In genomic region chr5:34926318-34926888, GRCh38 we compare ENCODE assay signal across 18 cellular contexts. TPM values are rescaled to one million over a fixed set of nuclear protein-coding genes. Genes with fewer than 3 reads are reported as not detected.
DNase-seq lines count a peak whose midpoint lies in the region; ATAC-seq and TF ChIP-seq lines count a peak whose summit lies in the region.
"Had no signal": no experiment of that assay in that cellular context is flagged by ENCODE, and none has a peak within 500 bp of the region (broad histone marks: within the 10 kb centered on the region; RNA-seq: fewer than 3 reads in every experiment).

No MANE protein-coding gene starts in this region.

- peaks cover 71% of the 10 kb centered on the region for H3K36me3 ChIP-seq in OCI-LY7 (ENCODE audit: insufficient read depth, low read length)
- peaks cover 0 to 53% of the 10 kb centered on the region in 2 donors for H3K36me3 ChIP-seq in vagina

- H3K27ac Mint-ChIP-seq in activated naive CD4-positive, alpha-beta T cell treated with anti-CD3 and anti-CD28 coated beads for 36 hours: peak overlapping the region; percentile 65
- H3K27ac Mint-ChIP-seq in activated naive CD4-positive, alpha-beta T cell treated with anti-CD3 and anti-CD28 coated beads, Interleukin-2, amount 10 ng/mL, durations not matched to agents 7 days and 5 days: no peak overlapping the region
- peak overlapping the region; percentile 58 for H3K27ac Mint-ChIP-seq in activated naive CD8-positive, alpha-beta T cell
- H3K27ac Mint-ChIP-seq in stimulated activated naive CD8-positive, alpha-beta T cell treated with anti-CD3 and anti-CD28 coated beads, Interleukin-15, amount 100 ng/mL, for 72 hours: peak overlapping the region; percentile 73 to 74

- TF ChIP-seq POLR2A in vagina (IDR thresholded peaks at IDR 0.05): no peak

- H4K20me1 ChIP-seq in OCI-LY7 (ENCODE audit: insufficient read depth, low read length): peaks cover 35% of the 10 kb centered on the region

- H3K4me1 ChIP-seq in OCI-LY7 (ENCODE audit: insufficient read depth, low read length, poor library complexity, severe bottlenecking): peaks cover 38% of the 10 kb centered on the region
- peaks cover 23% of the 10 kb centered on the region for H3K4me1 ChIP-seq in vagina

- no peaks in the 10 kb centered on the region for H3K9me2 ChIP-seq in OCI-LY7 (ENCODE audit: insufficient read depth, low read length)
- H3K9me2 ChIP-seq: SK-N-SH had no signal

- peak overlapping the region; percentile 29 for H3K27ac ChIP-seq in OCI-LY7 (ENCODE audit: low read depth, low read length, poor library complexity, severe bottlenecking)
- H3K27ac ChIP-seq in vagina: no peak overlapping the region

- intact Hi-C loops in activated naive CD4-positive, alpha-beta T cell treated with anti-CD3 and anti-CD28 coated beads for 36 hours (cut with micrococcal nuclease): loop anchor here (5.0 to 10.0 kb wide), 8 partner anchors 691 to 1484 kb away; partner anchors contain the start of genes AMACR, IL7R, LMBRD2 and NADK2
- intact Hi-C loops in OCI-LY7 (cut with micrococcal nuclease; ENCODE audit: unreplicated experiment): loop anchor here (5.0 kb wide), 1 partner anchor 1316 kb away; the partner anchor contains the start of gene NADK2
- intact Hi-C loops in vagina (cut with DNase I): no loop called here

- no TSS peak for BruUV-seq in OCI-LY7 (replicated peaks; lab: Mats Ljungman, UMichigan)

- peaks cover 32% of the 10 kb centered on the region for H3K36me3 Mint-ChIP-seq in activated naive CD4-positive, alpha-beta T cell treated with anti-CD3 and anti-CD28 coated beads for 36 hours (ENCODE audit: low read depth)
- peaks cover 27% of the 10 kb centered on the region for H3K36me3 Mint-ChIP-seq in activated naive CD4-positive, alpha-beta T cell treated with anti-CD3 and anti-CD28 coated beads, Interleukin-2, amount 10 ng/mL, durations not matched to agents 7 days and 5 days
- peaks cover 13% of the 10 kb centered on the region for H3K36me3 Mint-ChIP-seq in activated naive CD8-positive, alpha-beta T cell

- H3K4me2 ChIP-seq in OCI-LY7 (ENCODE audit: low read length): 0 out of 2 replicates have a peak overlapping the region, but pooled peaks have one; percentile 2
- H3K4me2 ChIP-seq: SK-N-SH had no signal

- no peak for DNase-seq in activated naive CD4-positive, alpha-beta T cell treated with anti-CD3 and anti-CD28 coated beads for 36 hours
- DNase-seq in activated naive CD4-positive, alpha-beta T cell treated with anti-CD3 and anti-CD28 coated beads, Interleukin-2, amount 10 ng/mL, durations not matched to agents 7 days and 5 days: no peak
- DNase-seq in OCI-LY7 (ENCODE audit: low spot score) (no peak), vagina (ENCODE audit: extremely low spot score in 2 of 2) (no peak)
- no peak for DNase-seq in stimulated activated naive CD8-positive, alpha-beta T cell treated with anti-CD3 and anti-CD28 coated beads, Interleukin-15, amount 100 ng/mL, for 72 hours
- no peak for DNase-seq in effector CD8-positive, alpha-beta T cell (lab: John Stamatoyannopoulos, UW)
- DNase-seq: C1 segment of cervical spinal cord, MM.1S, NCI-H1092, NCI-H1436 treated with DMSO at 0.1 percent for 48 hours, NCI-H2029, NCI-H2171 treated with DMSO at 0.1 percent for 48 hours, NCI-H446 treated with DMSO at 0.1 percent for 48 hours, NCI-H69, SHP77, SK-N-SH had no signal

- POLR2A ChIA-PET in OCI-LY7 (lab: Charles Lee): no interaction called here

- CTCF ChIA-PET in activated naive CD4-positive, alpha-beta T cell treated with anti-CD3 and anti-CD28 coated beads for 36 hours (lab: Charles Lee): no interaction called here
- CTCF ChIA-PET in activated naive CD4-positive, alpha-beta T cell treated with anti-CD3 and anti-CD28 coated beads, Interleukin-2, amount 10 ng/mL, durations not matched to agents 7 days and 5 days (lab: Charles Lee): interaction anchor here (1.4 kb wide), 1 partner anchor 11 kb away, joined by 3 read pairs; the partner anchor contains the start of genes BRIX1 and RAD1
- CTCF ChIA-PET in OCI-LY7 (lab: Charles Lee; ENCODE audit: unreplicated experiment): no interaction called here

- H3K4me3 ChIP-seq in OCI-LY7 (ENCODE audit: low read depth, low read length, poor library complexity, severe bottlenecking) (no peak overlapping the region), vagina (no peak overlapping the region)

- ATAC-seq in stimulated activated naive CD8-positive, alpha-beta T cell treated with anti-CD3 and anti-CD28 coated beads, Interleukin-15, amount 100 ng/mL, for 72 hours: no peak
- ATAC-seq in GM21390 (IDR thresholded peaks at IDR 0.05; ENCODE audit: unreplicated experiment): no peak

- H2AFZ ChIP-seq in OCI-LY7 (ENCODE audit: low read length): no peak overlapping the region

- H3K9me3 Mint-ChIP-seq in activated naive CD4-positive, alpha-beta T cell treated with anti-CD3 and anti-CD28 coated beads for 36 hours: no peaks in the 10 kb centered on the region
- no peaks in the 10 kb centered on the region for H3K9me3 Mint-ChIP-seq in activated naive CD4-positive, alpha-beta T cell treated with anti-CD3 and anti-CD28 coated beads, Interleukin-2, amount 10 ng/mL, durations not matched to agents 7 days and 5 days
- no peaks in the 10 kb centered on the region for H3K9me3 Mint-ChIP-seq in activated naive CD8-positive, alpha-beta T cell (ENCODE audit: low read depth)
- no peaks in the 10 kb centered on the region for H3K9me3 Mint-ChIP-seq in stimulated activated naive CD8-positive, alpha-beta T cell treated with anti-CD3 and anti-CD28 coated beads, Interleukin-15, amount 100 ng/mL, for 72 hours

- H3K4me1 Mint-ChIP-seq in activated naive CD4-positive, alpha-beta T cell treated with anti-CD3 and anti-CD28 coated beads for 36 hours (ENCODE audit: low read depth): peaks cover 48% of the 10 kb centered on the region
- peaks cover 38% of the 10 kb centered on the region for H3K4me1 Mint-ChIP-seq in activated naive CD4-positive, alpha-beta T cell treated with anti-CD3 and anti-CD28 coated beads, Interleukin-2, amount 10 ng/mL, durations not matched to agents 7 days and 5 days
- H3K4me1 Mint-ChIP-seq in activated naive CD8-positive, alpha-beta T cell (ENCODE audit: low read depth): peaks cover 43% of the 10 kb centered on the region
- H3K4me1 Mint-ChIP-seq in stimulated activated naive CD8-positive, alpha-beta T cell treated with anti-CD3 and anti-CD28 coated beads, Interleukin-15, amount 100 ng/mL, for 72 hours: peaks cover 54% of the 10 kb centered on the region

- TF ChIP-seq CTCF in OCI-LY7 (conservative IDR thresholded peaks at IDR 0.05; ENCODE audit: low read length) (no peak), vagina (IDR thresholded peaks at IDR 0.05) (no peak)

- H3K9me3 ChIP-seq in OCI-LY7 (ENCODE audit: low read length) (no peaks in the 10 kb centered on the region), vagina (no peaks in the 10 kb centered on the region)
- H3K9me3 ChIP-seq: SK-N-SH had no signal

- H3K4me3 Mint-ChIP-seq in activated naive CD4-positive, alpha-beta T cell treated with anti-CD3 and anti-CD28 coated beads for 36 hours: no peak overlapping the region
- no peak overlapping the region for H3K4me3 Mint-ChIP-seq in activated naive CD4-positive, alpha-beta T cell treated with anti-CD3 and anti-CD28 coated beads, Interleukin-2, amount 10 ng/mL, durations not matched to agents 7 days and 5 days
- no peak overlapping the region for H3K4me3 Mint-ChIP-seq in activated naive CD8-positive, alpha-beta T cell
- H3K4me3 Mint-ChIP-seq in stimulated activated naive CD8-positive, alpha-beta T cell treated with anti-CD3 and anti-CD28 coated beads, Interleukin-15, amount 100 ng/mL, for 72 hours: peak overlapping the region in 1 of 2 donors; percentile 13

- H3K79me2 ChIP-seq in OCI-LY7 (ENCODE audit: insufficient read depth, low read depth, low read length): peaks cover 63% of the 10 kb centered on the region

- no peaks in the 10 kb centered on the region for H3K27me3 Mint-ChIP-seq in activated naive CD4-positive, alpha-beta T cell treated with anti-CD3 and anti-CD28 coated beads for 36 hours (ENCODE audit: low read depth)
- no peaks in the 10 kb centered on the region for H3K27me3 Mint-ChIP-seq in activated naive CD4-positive, alpha-beta T cell treated with anti-CD3 and anti-CD28 coated beads, Interleukin-2, amount 10 ng/mL, durations not matched to agents 7 days and 5 days
- H3K27me3 Mint-ChIP-seq in activated naive CD8-positive, alpha-beta T cell: no peaks in the 10 kb centered on the region
- H3K27me3 Mint-ChIP-seq in stimulated activated naive CD8-positive, alpha-beta T cell treated with anti-CD3 and anti-CD28 coated beads, Interleukin-15, amount 100 ng/mL, for 72 hours: no peaks in the 10 kb centered on the region

- H3K27me3 ChIP-seq in vagina: no peaks in the 10 kb centered on the region

RNA-seq across cellular contexts. Expression of gene DNAJC21, which starts 3.0 kb away (rescaled TPM):
- total RNA-seq in activated naive CD4-positive, alpha-beta T cell treated with anti-CD3 and anti-CD28 coated beads for 36 hours: 10 to 100 TPM; 59.1 to 62.1 TPM
- 29.4 and 43.7 TPM in 2 replicates for total RNA-seq in OCI-LY7 (2014; rRNA removed; shearing (Covaris generic))
- total RNA-seq in OCI-LY7 (2022) (67.2 and 67.6 TPM in 2 replicates), vagina (38.5 TPM)

RNA-seq across cellular contexts. Expression of gene BRIX1, which starts 10.9 kb away (rescaled TPM):
- total RNA-seq in activated naive CD4-positive, alpha-beta T cell treated with anti-CD3 and anti-CD28 coated beads for 36 hours: 10 to 100 TPM; 66.5 to 69.0 TPM
- total RNA-seq in OCI-LY7 (2014; rRNA removed; shearing (Covaris generic)): 59.7 and 75.6 TPM in 2 replicates
- total RNA-seq in OCI-LY7 (2022) (62.2 and 65.3 TPM in 2 replicates), vagina (10.3 TPM)

RNA-seq across cellular contexts. Expression of gene RAD1, which starts 11.1 kb away (rescaled TPM):
- 10 to 100 TPM; 38.8 to 40.7 TPM for total RNA-seq in activated naive CD4-positive, alpha-beta T cell treated with anti-CD3 and anti-CD28 coated beads for 36 hours
- 58.4 and 82.1 TPM in 2 replicates for total RNA-seq in OCI-LY7 (2014; rRNA removed; shearing (Covaris generic))
- total RNA-seq in OCI-LY7 (2022): 49.2 and 49.4 TPM in 2 replicates
- total RNA-seq in vagina: 27.7 TPM
